Comparison of ENCODE assay signal across 2 cellular contexts in genomic region chr19:1136918-1137317, GRCh38.
TF ChIP-seq lines count a peak whose summit lies in the region.

No MANE protein-coding gene starts in this region.

TF ChIP-seq in HEK293, 187 proteins besides CTCF, POLR2A, EP300 and RAD21:
- TF ChIP-seq ZNF174 (tag by site-specific recombination; IDR thresholded peaks at IDR 0.05) = no peak
- no peak for TF ChIP-seq SALL2 (tag by site-specific recombination; IDR thresholded peaks at IDR 0.05; ENCODE audit: borderline replicate concordance)
- TF ChIP-seq ZNF266 (tag by site-specific recombination; IDR thresholded peaks at IDR 0.05; ENCODE audit: low read depth) = no peak
- TF ChIP-seq ZNF114 (tag by site-specific recombination; IDR thresholded peaks at IDR 0.05) = no peak
- TF ChIP-seq ZNF626 (tag by site-specific recombination; IDR thresholded peaks at IDR 0.05) = no peak
- no peak for TF ChIP-seq ZBTB44 (tag by site-specific recombination; IDR thresholded peaks at IDR 0.05)
- peak; percentile 60; the same call in 1 of the 2 replicates for TF ChIP-seq ZBTB10 (tag by site-specific recombination; IDR thresholded peaks at IDR 0.05)
- TF ChIP-seq SETDB1 (IDR thresholded peaks at IDR 0.05; ENCODE audit: insufficient read length, low read length) = no peak
TF ChIP-seq in HEK293: peak in this region for 1.

TF ChIP-seq in H1, 55 proteins besides CTCF, POLR2A, EP300 and RAD21:
- TF ChIP-seq SP1 (IDR thresholded peaks at IDR 0.05; ENCODE audit: low read depth, low read length) = no peak
- TF ChIP-seq BACH1 (IDR thresholded peaks at IDR 0.05; ENCODE audit: low read length) = no peak
- no peak for TF ChIP-seq USF2 (IDR thresholded peaks at IDR 0.05; ENCODE audit: low read length)
- TF ChIP-seq SIN3A (conservative IDR thresholded peaks at IDR 0.05 in 1 of 2, IDR thresholded peaks at IDR 0.05 in 1 of 2; ENCODE audit: low read depth in 1 of 2, low read length in 2 of 2) = no peak
- TF ChIP-seq POLR2AphosphoS5 (IDR thresholded peaks at IDR 0.05; ENCODE audit: low read depth, low read length) = no peak
- no peak for TF ChIP-seq NANOG (IDR thresholded peaks at IDR 0.05; ENCODE audit: insufficient read depth, low read depth, low read length, poor library complexity, severe bottlenecking)
- no peak for TF ChIP-seq FOSL1 (IDR thresholded peaks at IDR 0.05; ENCODE audit: insufficient read depth, low read depth, low read length)
- TF ChIP-seq BCL11A (IDR thresholded peaks at IDR 0.05; ENCODE audit: low read depth in 2 of 2, low read length in 2 of 2) = no peak
- no peak for TF ChIP-seq HDAC2 (IDR thresholded peaks at IDR 0.05; ENCODE audit: borderline replicate concordance in 1 of 2, low read depth in 2 of 2, low read length in 2 of 2)
- TF ChIP-seq SAP30 (IDR thresholded peaks at IDR 0.05; ENCODE audit: insufficient read depth, insufficient replicate concordance, low read length) = no peak
- TF ChIP-seq ASH2L (IDR thresholded peaks at IDR 0.05; ENCODE audit: low read length) = no peak
- TF ChIP-seq CEBPB (IDR thresholded peaks at IDR 0.05; ENCODE audit: low read depth, low read length) = no peak
- TF ChIP-seq SUZ12 (IDR thresholded peaks at IDR 0.05; ENCODE audit: low read length) = no peak
- no peak for TF ChIP-seq RNF2 (IDR thresholded peaks at IDR 0.05; ENCODE audit: borderline replicate concordance, low read depth, low read length, missing control alignments, poor library complexity, severe bottlenecking)
TF ChIP-seq in H1: peak in this region for 0.
